In the genomic region with DNA sequence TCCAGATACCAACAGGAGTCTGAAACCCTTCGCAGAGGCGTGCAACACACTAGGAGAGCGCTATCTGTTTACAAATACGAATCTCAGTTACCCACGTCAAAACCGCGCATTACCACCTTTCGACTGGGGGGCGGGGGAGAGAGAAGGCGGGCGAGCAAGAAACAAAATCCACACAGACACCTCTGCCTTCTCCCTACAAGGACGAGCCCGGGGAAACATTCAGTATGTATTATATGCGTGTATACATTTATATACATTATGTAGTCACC, we compare ENCODE assay signal across 8 cellular contexts. TPM values are rescaled to one million over a fixed set of nuclear protein-coding genes. Genes with fewer than 3 reads are reported as not detected.
DNase-seq lines count a peak whose midpoint lies in the region; ATAC-seq and TF ChIP-seq lines count a peak whose summit lies in the region.

No MANE protein-coding gene starts in this region.

- CTCF ChIA-PET in AG04450 (lab: Charles Lee), result no interaction called here

- H3K27me3 Mint-ChIP-seq in activated naive CD8-positive, alpha-beta T cell treated with anti-CD3 and anti-CD28 coated beads, Interleukin-2, amount 10 ng/mL, durations not matched to agents 7 days and 5 days, result peaks cover 2% of the 10 kb centered on the region

- H3K4me1 ChIP-seq in hepatocyte (ENCODE audit: insufficient read depth), result peaks cover 29% of the 10 kb centered on the region
- peaks cover 17% of the 10 kb centered on the region for H3K4me1 ChIP-seq in skeletal muscle satellite cell (ENCODE audit: control insufficient read depth, insufficient read depth, low read length)

- H3K9me3 ChIP-seq in AG04450 (ENCODE audit: control insufficient read depth, insufficient read depth, low read length) (no peaks in the 10 kb centered on the region; the same call in 1 of the 2 replicates), hepatocyte (ENCODE audit: low read depth) (no peaks in the 10 kb centered on the region), skeletal muscle satellite cell (replicated peaks; ENCODE audit: low read length) (no peaks in the 10 kb centered on the region)

- peaks cover 35% of the 10 kb centered on the region for H4K20me1 ChIP-seq in hepatocyte (ENCODE audit: insufficient read depth, poor library complexity, severe bottlenecking)

- H3K27me3 ChIP-seq in AG04450 (ENCODE audit: control insufficient read depth, insufficient read depth, low read length), result no peaks in the 10 kb centered on the region
- H3K27me3 ChIP-seq in hepatocyte, result no peaks in the 10 kb centered on the region
- H3K27me3 ChIP-seq in skeletal muscle satellite cell (ENCODE audit: control insufficient read depth, insufficient read depth, low read length), result no peaks in the 10 kb centered on the region

- H3K36me3 Mint-ChIP-seq in activated naive CD8-positive, alpha-beta T cell treated with anti-CD3 and anti-CD28 coated beads, Interleukin-2, amount 10 ng/mL, durations not matched to agents 7 days and 5 days, result peaks cover 2% of the 10 kb centered on the region

- peaks cover 14% of the 10 kb centered on the region for H3K4me1 Mint-ChIP-seq in activated naive CD8-positive, alpha-beta T cell treated with anti-CD3 and anti-CD28 coated beads, Interleukin-2, amount 10 ng/mL, durations not matched to agents 7 days and 5 days

- no peaks in the 10 kb centered on the region for H3K9me3 Mint-ChIP-seq in activated naive CD8-positive, alpha-beta T cell treated with anti-CD3 and anti-CD28 coated beads, Interleukin-2, amount 10 ng/mL, durations not matched to agents 7 days and 5 days

- DNase-seq in AG04450 (ENCODE audit: low read depth, low spot score) (peak; percentile 39), KBM-7 (peak; percentile 63), hepatocyte (ENCODE audit: low spot score) (peak; percentile 73), NCI-H187 treated with DMSO at 0.1 percent for 48 hours (lab: John Stamatoyannopoulos, UW) (no peak)
- DNase-seq in activated naive CD8-positive, alpha-beta T cell treated with anti-CD3 and anti-CD28 coated beads, Interleukin-2, amount 10 ng/mL, durations not matched to agents 7 days and 5 days, result peak; percentile 59

- H3K9me2 ChIP-seq in hepatocyte (replicated peaks; ENCODE audit: insufficient read depth), result no peaks in the 10 kb centered on the region

- H3K4me3 Mint-ChIP-seq in activated naive CD8-positive, alpha-beta T cell treated with anti-CD3 and anti-CD28 coated beads, Interleukin-2, amount 10 ng/mL, durations not matched to agents 7 days and 5 days, result no peak overlapping the region

- H3K27ac Mint-ChIP-seq in activated naive CD8-positive, alpha-beta T cell treated with anti-CD3 and anti-CD28 coated beads, Interleukin-2, amount 10 ng/mL, durations not matched to agents 7 days and 5 days, result no peak overlapping the region

- H3K9ac ChIP-seq in skeletal muscle satellite cell (ENCODE audit: low read depth, low read length), result peak overlapping the region; percentile 95

- H3K36me3 ChIP-seq in hepatocyte (replicated peaks; ENCODE audit: insufficient read depth, low read depth) (no peaks in the 10 kb centered on the region), skeletal muscle satellite cell (ENCODE audit: insufficient read depth, low read length) (no peaks in the 10 kb centered on the region)

- peak overlapping the region; percentile 57 for H2AFZ ChIP-seq in hepatocyte

- peaks cover 48% of the 10 kb centered on the region for H3K79me2 ChIP-seq in hepatocyte

- peak; percentile 36 for ATAC-seq in GM18907 (IDR thresholded peaks at IDR 0.05; ENCODE audit: unreplicated experiment)
- peak; percentile 16 for ATAC-seq in SK-N-SH treated with all-trans-retinoic acid at 6 μM for 48 hours
- peak; percentile 16 for ATAC-seq in activated naive CD8-positive, alpha-beta T cell treated with anti-CD3 and anti-CD28 coated beads, Interleukin-2, amount 10 ng/mL, durations not matched to agents 7 days and 5 days (ENCODE audit: low read depth)

- WGBS in hepatocyte (ENCODE audit: low lambda C conversion rate, missing lambda C conversion rate), result under 1% methylated on average over 14 of the region's 14 CpGs

- no peak for TF ChIP-seq CTCF in AG04450 (IDR thresholded peaks at IDR 0.05; ENCODE audit: low read depth, low read length)
- TF ChIP-seq CTCF in hepatocyte (IDR thresholded peaks at IDR 0.05; ENCODE audit: poor library complexity), result no peak

- H3K27ac ChIP-seq in AG04450 (ENCODE audit: low read depth, low read length) (peak overlapping the region; percentile 85), hepatocyte (peak overlapping the region; percentile 97)

- H3K4me3 ChIP-seq in AG04450 (ENCODE audit: low read depth, low read length), result peak overlapping the region; percentile 80
- H3K4me3 ChIP-seq in hepatocyte, result peak overlapping the region; percentile 81
- peak overlapping the region; percentile 85 for H3K4me3 ChIP-seq in skeletal muscle satellite cell (ENCODE audit: low read length)

- peak overlapping the region; percentile 79 for H3K4me2 ChIP-seq in hepatocyte
- peak overlapping the region; percentile 94 for H3K4me2 ChIP-seq in skeletal muscle satellite cell (ENCODE audit: low read length)

- POLR2A ChIA-PET in AG04450 (lab: Yijun Ruan, JAX), result interaction anchor here (2.0 kb wide), 2 partner anchors 22 to 148 kb away, joined by 9 to 10 read pairs; a partner anchor contains a TSS
- POLR2A ChIA-PET in activated naive CD8-positive, alpha-beta T cell treated with anti-CD3 and anti-CD28 coated beads, Interleukin-2, amount 10 ng/mL, durations not matched to agents 7 days and 5 days (lab: Charles Lee), result interaction anchor here (1.1 to 2.1 kb wide), 6 partner anchors 15 to 148 kb away, joined by 3 to 32 read pairs (median 8); a partner anchor contains a TSS

- in situ Hi-C loops in KBM-7 (cut with MboI; ENCODE audit: low pct_unique_long_range_greater_than_20kb, low sequenced_read_pairs), result no loop called here

TF ChIP-seq in SK-N-SH treated with all-trans-retinoic acid at 6 μM for 48 hours, 23 proteins besides CTCF, POLR2A, EP300 and RAD21:
- TF ChIP-seq OSR1 (CRISPR knock-in tag; IDR thresholded peaks at IDR 0.05) (no peak), ZNF8 (CRISPR knock-in tag; IDR thresholded peaks at IDR 0.05) (no peak), PPARA (CRISPR knock-in tag; IDR thresholded peaks at IDR 0.05; ENCODE audit: borderline replicate concordance) (no peak), CSDC2 (CRISPR knock-in tag; IDR thresholded peaks at IDR 0.05) (no peak), ZFP3 (CRISPR knock-in tag; IDR thresholded peaks at IDR 0.05) (no peak), ZFP30 (CRISPR knock-in tag; IDR thresholded peaks at IDR 0.05) (no peak), TCF4 (CRISPR knock-in tag; IDR thresholded peaks at IDR 0.05; ENCODE audit: borderline replicate concordance) (no peak), ZNF70 (CRISPR knock-in tag; IDR thresholded peaks at IDR 0.05) (no peak)
- TF ChIP-seq, protein P1, sequence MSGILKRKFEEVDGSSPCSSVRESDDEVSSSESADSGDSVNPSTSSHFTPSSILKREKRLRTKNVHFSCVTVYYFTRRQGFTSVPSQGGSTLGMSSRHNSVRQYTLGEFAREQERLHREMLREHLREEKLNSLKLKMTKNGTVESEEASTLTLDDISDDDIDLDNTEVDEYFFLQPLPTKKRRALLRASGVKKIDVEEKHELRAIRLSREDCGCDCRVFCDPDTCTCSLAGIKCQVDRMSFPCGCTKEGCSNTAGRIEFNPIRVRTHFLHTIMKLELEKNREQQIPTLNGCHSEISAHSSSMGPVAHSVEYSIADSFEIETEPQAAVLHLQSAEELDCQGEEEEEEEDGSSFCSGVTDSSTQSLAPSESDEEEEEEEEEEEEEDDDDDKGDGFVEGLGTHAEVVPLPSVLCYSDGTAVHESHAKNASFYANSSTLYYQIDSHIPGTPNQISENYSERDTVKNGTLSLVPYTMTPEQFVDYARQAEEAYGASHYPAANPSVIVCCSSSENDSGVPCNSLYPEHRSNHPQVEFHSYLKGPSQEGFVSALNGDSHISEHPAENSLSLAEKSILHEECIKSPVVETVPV (CRISPR knock-in tag; IDR thresholded peaks at IDR 0.05), result no peak
- TF ChIP-seq, protein P2, sequence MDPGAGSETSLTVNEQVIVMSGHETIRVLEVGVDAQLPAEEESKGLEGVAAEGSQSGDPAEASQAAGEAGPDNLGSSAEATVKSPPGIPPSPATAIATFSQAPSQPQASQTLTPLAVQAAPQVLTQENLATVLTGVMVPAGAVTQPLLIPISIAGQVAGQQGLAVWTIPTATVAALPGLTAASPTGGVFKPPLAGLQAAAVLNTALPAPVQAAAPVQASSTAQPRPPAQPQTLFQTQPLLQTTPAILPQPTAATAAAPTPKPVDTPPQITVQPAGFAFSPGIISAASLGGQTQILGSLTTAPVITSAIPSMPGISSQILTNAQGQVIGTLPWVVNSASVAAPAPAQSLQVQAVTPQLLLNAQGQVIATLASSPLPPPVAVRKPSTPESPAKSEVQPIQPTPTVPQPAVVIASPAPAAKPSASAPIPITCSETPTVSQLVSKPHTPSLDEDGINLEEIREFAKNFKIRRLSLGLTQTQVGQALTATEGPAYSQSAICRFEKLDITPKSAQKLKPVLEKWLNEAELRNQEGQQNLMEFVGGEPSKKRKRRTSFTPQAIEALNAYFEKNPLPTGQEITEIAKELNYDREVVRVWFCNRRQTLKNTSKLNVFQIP (CRISPR knock-in tag; IDR thresholded peaks at IDR 0.05; ENCODE audit: borderline replicate concordance, low read depth), result no peak

RNA-seq across cellular contexts. Expression of a gene that starts 0.7 kb away (rescaled TPM):
- polyA plus RNA-seq in AG04450 (2011; rRNA removed), result 29.3 and 30.0 TPM in 2 replicates
- polyA minus RNA-seq in AG04450 (2011; rRNA and poly(A)+ RNA removed), result 19.0 and 24.3 TPM in 2 replicates
- total RNA-seq in activated naive CD8-positive, alpha-beta T cell treated with anti-CD3 and anti-CD28 coated beads, Interleukin-2, amount 10 ng/mL, durations not matched to agents 7 days and 5 days, result 100 to 1,000 TPM; 104 to 110 TPM
- 46.4 and 58.0 TPM in 2 replicates for total RNA-seq in hepatocyte
- 37.9 and 44.6 TPM in 2 replicates for polyA plus RNA-seq in hepatocyte
- 11.4 and 21.5 TPM in 2 replicates for total RNA-seq in skeletal muscle satellite cell (2012; rRNA removed)

RNA-seq across cellular contexts. Expression of a gene that starts 50.0 kb away (rescaled TPM):
- polyA plus RNA-seq in AG04450 (2011; rRNA removed) (14.1 and 16.9 TPM in 2 replicates), hepatocyte (56.4 and 58.0 TPM in 2 replicates)
- polyA minus RNA-seq in AG04450 (2011; rRNA and poly(A)+ RNA removed), result 6.8 and 9.3 TPM in 2 replicates
- total RNA-seq in activated naive CD8-positive, alpha-beta T cell treated with anti-CD3 and anti-CD28 coated beads, Interleukin-2, amount 10 ng/mL, durations not matched to agents 7 days and 5 days, result 10 to 100 TPM; 13.5 to 13.9 TPM
- 76.3 and 78.9 TPM in 2 replicates for total RNA-seq in hepatocyte
- 19.5 and 34.9 TPM in 2 replicates for total RNA-seq in skeletal muscle satellite cell (2012; rRNA removed)
